Comparison of ENCODE assay signal across 10 cellular contexts in the genomic region with DNA sequence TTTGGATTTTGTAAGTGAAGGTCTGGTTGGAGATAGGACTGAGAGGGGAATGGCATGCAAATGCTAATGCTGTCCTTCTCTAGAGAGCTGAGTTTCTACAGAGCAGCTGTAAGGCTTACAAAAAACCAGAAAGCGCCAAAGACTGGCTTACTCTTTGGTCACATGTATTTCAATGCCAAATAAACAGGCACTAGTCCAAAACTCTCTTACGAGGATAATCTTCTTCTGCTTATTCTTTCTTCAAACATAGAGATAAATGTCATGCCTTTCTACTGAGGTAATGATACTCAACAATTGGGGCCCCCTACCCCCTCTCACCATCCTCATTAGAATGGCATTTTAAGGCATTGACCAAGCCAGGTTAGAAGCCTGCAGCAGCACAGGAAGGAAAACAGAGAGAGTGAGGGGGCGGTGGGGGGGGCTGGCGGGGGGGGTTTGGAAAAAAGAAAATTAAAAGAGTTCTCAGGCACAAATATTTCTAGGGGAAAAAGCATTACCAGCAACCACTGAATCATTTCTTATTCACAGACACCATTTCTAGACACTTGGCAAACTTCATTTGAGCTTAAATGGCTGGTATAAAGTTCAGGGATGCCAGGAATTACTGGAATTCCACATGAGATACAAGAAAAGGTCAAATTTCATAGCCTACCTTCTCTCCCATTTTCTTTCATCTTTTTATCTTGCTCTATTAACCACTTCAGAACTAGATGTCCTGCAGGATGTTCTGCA. TPM values are rescaled to one million over a fixed set of nuclear protein-coding genes. Genes with fewer than 3 reads are reported as not detected.
DNase-seq lines count a peak whose midpoint lies in the region; ATAC-seq and TF ChIP-seq lines count a peak whose summit lies in the region.
"Had no signal": no experiment of that assay in that cellular context is flagged by ENCODE, and none has a peak within 500 bp of the region (broad histone marks: within the 10 kb centered on the region; RNA-seq: fewer than 3 reads in every experiment).

No MANE protein-coding gene starts in this region.

- peaks cover 79% of the 10 kb centered on the region for H3K36me3 Mint-ChIP-seq in activated naive CD8-positive, alpha-beta T cell treated with anti-CD3 and anti-CD28 coated beads, Interleukin-2, amount 50 U/mL, for 24 hours (ENCODE audit: low read depth)
- H3K36me3 Mint-ChIP-seq in T-cell = peaks cover 78% of the 10 kb centered on the region

- BruUV-seq in OCI-LY7 (replicated peaks; lab: Mats Ljungman, UMichigan) = no TSS peak

- H3K9me3 ChIP-seq in AG04450 (ENCODE audit: control insufficient read depth, insufficient read depth, low read length) (no peaks in the 10 kb centered on the region), NT2/D1 (ENCODE audit: insufficient read depth, low read length) (no peaks in the 10 kb centered on the region), OCI-LY7 (ENCODE audit: low read length) (no peaks in the 10 kb centered on the region)

- H3K9ac ChIP-seq in NT2/D1 (ENCODE audit: insufficient read length, low read depth) = no peak overlapping the region

- H3K4me3 ChIP-seq in AG04450 (ENCODE audit: low read depth, low read length) (no peak overlapping the region), NT2/D1 (ENCODE audit: insufficient read length, low read depth) (no peak overlapping the region), OCI-LY7 (ENCODE audit: low read depth, low read length, poor library complexity, severe bottlenecking) (no peak overlapping the region)

- no peaks in the 10 kb centered on the region for H4K20me1 ChIP-seq in OCI-LY7 (ENCODE audit: insufficient read depth, low read length)

- no peak overlapping the region for H3K27ac Mint-ChIP-seq in activated naive CD8-positive, alpha-beta T cell treated with anti-CD3 and anti-CD28 coated beads, Interleukin-2, amount 50 U/mL, for 24 hours
- no peak overlapping the region for H3K27ac Mint-ChIP-seq in T-cell
- H3K27ac Mint-ChIP-seq: activated naive CD8-positive, alpha-beta T cell; CD4-positive, alpha-beta T cell had no signal

- CTCF ChIA-PET in AG04450 (lab: Charles Lee) (interaction anchor here (0.7 kb wide), 1 partner anchor 569 kb away, joined by 3 read pairs; no protein-coding TSS in a partner anchor), OCI-LY7 (lab: Charles Lee; ENCODE audit: unreplicated experiment) (no interaction called here), T-cell (lab: Charles Lee) (interaction anchor here in 1 of 2 donors (1.2 kb wide), 1 partner anchor 677 kb away, joined by 4 read pairs; no protein-coding TSS in a partner anchor)

- no peak overlapping the region for H2AFZ ChIP-seq in OCI-LY7 (ENCODE audit: low read length)

- H3K27ac ChIP-seq in AG04450 (ENCODE audit: low read depth, low read length) (peak overlapping the region; percentile 92), OCI-LY7 (ENCODE audit: low read depth, low read length, poor library complexity, severe bottlenecking) (no peak overlapping the region)

- H3K27me3 ChIP-seq in AG04450 (ENCODE audit: control insufficient read depth, insufficient read depth, low read length) (no peaks in the 10 kb centered on the region), NT2/D1 (ENCODE audit: insufficient read depth, insufficient read length) (no peaks in the 10 kb centered on the region)

- no peak overlapping the region for H3K4me3 Mint-ChIP-seq in activated naive CD8-positive, alpha-beta T cell treated with anti-CD3 and anti-CD28 coated beads, Interleukin-2, amount 50 U/mL, for 24 hours
- H3K4me3 Mint-ChIP-seq in T-cell = no peak overlapping the region
- H3K4me3 Mint-ChIP-seq: activated naive CD8-positive, alpha-beta T cell; CD4-positive, alpha-beta T cell had no signal

- H3K9me3 Mint-ChIP-seq in activated naive CD8-positive, alpha-beta T cell treated with anti-CD3 and anti-CD28 coated beads, Interleukin-2, amount 50 U/mL, for 24 hours = no peaks in the 10 kb centered on the region
- H3K9me3 Mint-ChIP-seq in T-cell = no peaks in the 10 kb centered on the region
- H3K9me3 Mint-ChIP-seq: CD4-positive, alpha-beta T cell had no signal

- H3K36me3 ChIP-seq in NT2/D1 (ENCODE audit: insufficient read depth, insufficient read length, low read length) (peaks cover 72% of the 10 kb centered on the region), OCI-LY7 (ENCODE audit: insufficient read depth, low read length) (peaks cover 96% of the 10 kb centered on the region)

- H3K4me1 ChIP-seq in NT2/D1 (ENCODE audit: insufficient read depth, insufficient read length) (peaks cover 13% of the 10 kb centered on the region), OCI-LY7 (ENCODE audit: insufficient read depth, low read length, poor library complexity, severe bottlenecking) (no peaks in the 10 kb centered on the region)

- intact Hi-C loops in OCI-LY7 (cut with micrococcal nuclease; ENCODE audit: unreplicated experiment) = no loop called here

- TF ChIP-seq CTCF in AG04450 (IDR thresholded peaks at IDR 0.05; ENCODE audit: low read depth, low read length) (no peak), OCI-LY7 (conservative IDR thresholded peaks at IDR 0.05; ENCODE audit: low read length) (no peak)

- no peaks in the 10 kb centered on the region for H3K27me3 Mint-ChIP-seq in activated naive CD8-positive, alpha-beta T cell treated with anti-CD3 and anti-CD28 coated beads, Interleukin-2, amount 50 U/mL, for 24 hours
- no peaks in the 10 kb centered on the region for H3K27me3 Mint-ChIP-seq in T-cell
- H3K27me3 Mint-ChIP-seq: activated naive CD8-positive, alpha-beta T cell; CD4-positive, alpha-beta T cell had no signal

- no peaks in the 10 kb centered on the region for H3K4me1 Mint-ChIP-seq in activated naive CD8-positive, alpha-beta T cell treated with anti-CD3 and anti-CD28 coated beads, Interleukin-2, amount 50 U/mL, for 24 hours
- no peaks in the 10 kb centered on the region for H3K4me1 Mint-ChIP-seq in T-cell

- no peak overlapping the region for H3K4me2 ChIP-seq in OCI-LY7 (ENCODE audit: low read length)

- POLR2A ChIA-PET in AG04450 (lab: Yijun Ruan, JAX) (interaction anchor here (0.7 to 1.3 kb wide), 3 partner anchors 8 to 42 kb away, joined by 3 to 7 read pairs (median 3); a partner anchor contains a TSS), OCI-LY7 (lab: Charles Lee) (no interaction called here), T-cell (lab: Charles Lee) (no interaction called here)

- peak; percentile 96 for DNase-seq in AG04450 (ENCODE audit: low read depth, low spot score)
- DNase-seq in NT2/D1 (ENCODE audit: low read depth, low spot score) = peak; percentile 65
- DNase-seq in fibroblast of peridontal ligament (ENCODE audit: extremely low read depth) = peak; percentile 99
- DNase-seq in mucosa of gallbladder (ENCODE audit: low spot score) = peak; percentile 36
- no peak for DNase-seq in OCI-LY7 (ENCODE audit: low spot score)
- no peak for DNase-seq in NCI-H2029 (lab: John Stamatoyannopoulos, UW)
- DNase-seq in activated naive CD8-positive, alpha-beta T cell treated with anti-CD3 and anti-CD28 coated beads, Interleukin-2, amount 50 U/mL, for 24 hours = no peak
- no peak for DNase-seq in T-cell
- DNase-seq: CD4-positive, alpha-beta T cell had no signal

- H3K79me2 ChIP-seq in OCI-LY7 (ENCODE audit: insufficient read depth, low read depth, low read length) = no peaks in the 10 kb centered on the region

- no peak for ATAC-seq in activated naive CD8-positive, alpha-beta T cell treated with anti-CD3 and anti-CD28 coated beads, Interleukin-2, amount 50 U/mL, for 24 hours
- no peak for ATAC-seq in T-cell (replicated peaks in 1 of 4)

- no peaks in the 10 kb centered on the region for H3K9me2 ChIP-seq in OCI-LY7 (ENCODE audit: insufficient read depth, low read length)

RNA-seq across cellular contexts. Expression of a gene that starts 34.0 kb away (rescaled TPM):
- 41.1 and 57.6 TPM in 2 replicates for polyA plus RNA-seq in AG04450 (2011; rRNA removed)
- 39.8 and 66.6 TPM in 2 replicates for polyA minus RNA-seq in AG04450 (2011; rRNA and poly(A)+ RNA removed)
- total RNA-seq in mucosa of gallbladder = 22.3 TPM
- total RNA-seq in OCI-LY7 (2014; rRNA removed; shearing (Covaris generic)) = 68.0 and 69.4 TPM in 2 replicates
- total RNA-seq in OCI-LY7 (2022) = 57.7 and 70.6 TPM in 2 replicates
- total RNA-seq in T-cell = 10 to 100 TPM; 31.1 to 45.2 (median 36.8) TPM

Comparison
In these comparisons a context has a peak if more than half of its experiments do, and no peak if none do; other contexts are left out.
1. DNase-seq: peak in AG04450 (single experiment), NT2/D1 (single experiment), fibroblast of peridontal ligament (single experiment) and mucosa of gallbladder (single experiment); none in OCI-LY7 (single experiment), NCI-H2029 (single experiment), activated naive CD8-positive, alpha-beta T cell treated with anti-CD3 and anti-CD28 coated beads, Interleukin-2, amount 50 U/mL, for 24 hours (single experiment) and T-cell (0 of 34).